Comparison of ENCODE assay signal across 8 cellular contexts in the genomic region with DNA sequence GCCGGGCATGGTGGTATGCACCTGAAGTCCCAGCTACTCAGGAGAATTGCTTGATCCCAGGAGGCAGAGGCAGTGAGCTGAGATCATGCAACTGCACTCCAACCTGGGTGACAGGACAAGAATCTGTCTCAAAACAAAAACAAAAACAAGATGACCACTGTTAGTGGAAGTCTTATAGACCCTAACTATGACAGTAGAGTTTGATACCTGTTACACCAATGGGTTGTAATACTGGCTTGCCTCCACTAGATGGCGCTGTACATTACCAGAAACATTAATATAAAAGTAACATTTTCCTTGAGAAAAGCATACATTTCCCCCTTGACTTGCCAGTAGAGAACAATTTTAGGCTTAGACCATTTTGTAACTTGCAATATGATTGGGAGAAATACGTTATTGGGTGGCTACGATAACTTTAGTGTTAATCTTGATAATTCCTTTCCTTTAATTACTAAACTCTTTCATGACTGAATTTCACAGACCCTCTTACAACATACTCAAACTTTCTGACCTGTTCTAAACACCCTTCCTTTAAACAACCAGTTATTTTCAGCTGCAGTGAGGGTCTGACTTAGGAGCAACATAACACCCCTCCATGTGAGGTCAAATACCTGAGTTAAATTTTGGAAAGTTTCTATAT. TPM values are rescaled to one million over a fixed set of nuclear protein-coding genes. Genes with fewer than 3 reads are reported as not detected.
A peak's percentile ranks its signal among the peaks of the same experiment; 100 is the strongest.
DNase-seq lines count a peak whose midpoint lies in the region; ATAC-seq and TF ChIP-seq lines count a peak whose summit lies in the region.

No MANE protein-coding gene starts in this region.

- H3K4me3 Mint-ChIP-seq in progenitor cell of endocrine pancreas (ENCODE audit: low read depth) = no peak overlapping the region

- H3K9me3 Mint-ChIP-seq in progenitor cell of endocrine pancreas (ENCODE audit: low read depth) = peaks cover 19% of the 10 kb centered on the region

- TF ChIP-seq POLR2A in esophagus squamous epithelium (IDR thresholded peaks at IDR 0.05) = no peak

- H3K27me3 ChIP-seq in esophagus squamous epithelium = no peaks in the 10 kb centered on the region

- H3K36me3 Mint-ChIP-seq in progenitor cell of endocrine pancreas (ENCODE audit: insufficient read depth) = peaks cover 4% of the 10 kb centered on the region

- H3K4me1 Mint-ChIP-seq in progenitor cell of endocrine pancreas (ENCODE audit: low read depth) = no peaks in the 10 kb centered on the region

- H3K9me3 ChIP-seq in esophagus squamous epithelium = peaks cover 0 to 7% (median 0%) of the 10 kb centered on the region in 3 donors

- intact Hi-C loops in Right ventricle myocardium superior (cut with DNase I) = loop anchor here (5.0 kb wide), 1 partner anchor 76 kb away; no protein-coding TSS in a partner anchor
- intact Hi-C loops in left ventricle myocardium superior (cut with micrococcal nuclease) = no loop called here
- intact Hi-C loops in esophagus squamous epithelium (cut with DNase I) = loop anchor here (5.0 kb wide), 1 partner anchor 76 kb away; no protein-coding TSS in a partner anchor

- H3K36me3 ChIP-seq in esophagus squamous epithelium = no peaks in the 10 kb centered on the region

- DNase-seq in Right ventricle myocardium superior (no peak), left ventricle myocardium superior (no peak), NCI-H146 treated with DMSO at 0.1 percent for 48 hours (lab: John Stamatoyannopoulos, UW; ENCODE audit: unreplicated experiment) (peak; percentile 3), esophagus squamous epithelium (lab: John Stamatoyannopoulos, UW) (no peak), progenitor cell of endocrine pancreas (ENCODE audit: low spot score, unreplicated experiment) (no peak), amniotic stem cell (lab: John Stamatoyannopoulos, UW) (no peak)
- DNase-seq in activated CD4-positive, alpha-beta T cell treated with anti-CD3 and anti-CD28 coated beads, Interleukin-2, amount 50 U/mL, for 1 hour = peak; percentile 52

- whole genome bisulfite sequencing in esophagus squamous epithelium, 2 donors = 35 to 50% methylated on average over 3 to 4 of the region's 4 CpGs

- ATAC-seq in Right ventricle myocardium superior (ENCODE audit: poor library complexity) = peak; percentile 49
- no peak for ATAC-seq in left ventricle myocardium superior
- ATAC-seq in GM18858 (IDR thresholded peaks at IDR 0.05; ENCODE audit: unreplicated experiment) = no peak

- peak; percentile 47 to 91 (median 85) for TF ChIP-seq CTCF in esophagus squamous epithelium (IDR thresholded peaks at IDR 0.05)
- TF ChIP-seq CTCF in progenitor cell of endocrine pancreas (IDR thresholded peaks at IDR 0.05; ENCODE audit: unreplicated experiment) = peak; percentile 75

- H3K27ac ChIP-seq in esophagus squamous epithelium = no peak overlapping the region

- no peak overlapping the region for H3K27ac Mint-ChIP-seq in progenitor cell of endocrine pancreas

- no peak overlapping the region for H3K4me3 ChIP-seq in esophagus squamous epithelium

- no peaks in the 10 kb centered on the region for H3K27me3 Mint-ChIP-seq in progenitor cell of endocrine pancreas

- H3K4me1 ChIP-seq in esophagus squamous epithelium = peaks cover 0 to 19% (median 5%) of the 10 kb centered on the region in 3 donors

RNA-seq across cellular contexts. Expression of a gene that starts 19.5 kb away (rescaled TPM):
- total RNA-seq in Right ventricle myocardium superior (not detected), left ventricle myocardium superior (not detected), esophagus squamous epithelium (not detected), progenitor cell of endocrine pancreas (not detected in 2 replicates)

RNA-seq across cellular contexts. Expression of a gene that starts 56.8 kb away (rescaled TPM):
- total RNA-seq in Right ventricle myocardium superior = 7.4 TPM
- total RNA-seq in left ventricle myocardium superior = 11.9 TPM
- 1 to 10 TPM; 2.5 to 3.6 (median 3.0) TPM for total RNA-seq in esophagus squamous epithelium
- total RNA-seq in progenitor cell of endocrine pancreas = 32.2 and 33.1 TPM in 2 replicates

Comparison
In these comparisons a context has a peak if more than half of its experiments do, and no peak if none do; other contexts are left out.
1. DNase-seq: peak in NCI-H146 treated with DMSO at 0.1 percent for 48 hours (single experiment) and activated CD4-positive, alpha-beta T cell treated with anti-CD3 and anti-CD28 coated beads, Interleukin-2, amount 50 U/mL, for 1 hour (single experiment); none in Right ventricle myocardium superior (single experiment), left ventricle myocardium superior (single experiment), esophagus squamous epithelium (single experiment), progenitor cell of endocrine pancreas (single experiment) and amniotic stem cell (single experiment).